ENCODE assay signal across 1 cellular context in the genomic region with DNA sequence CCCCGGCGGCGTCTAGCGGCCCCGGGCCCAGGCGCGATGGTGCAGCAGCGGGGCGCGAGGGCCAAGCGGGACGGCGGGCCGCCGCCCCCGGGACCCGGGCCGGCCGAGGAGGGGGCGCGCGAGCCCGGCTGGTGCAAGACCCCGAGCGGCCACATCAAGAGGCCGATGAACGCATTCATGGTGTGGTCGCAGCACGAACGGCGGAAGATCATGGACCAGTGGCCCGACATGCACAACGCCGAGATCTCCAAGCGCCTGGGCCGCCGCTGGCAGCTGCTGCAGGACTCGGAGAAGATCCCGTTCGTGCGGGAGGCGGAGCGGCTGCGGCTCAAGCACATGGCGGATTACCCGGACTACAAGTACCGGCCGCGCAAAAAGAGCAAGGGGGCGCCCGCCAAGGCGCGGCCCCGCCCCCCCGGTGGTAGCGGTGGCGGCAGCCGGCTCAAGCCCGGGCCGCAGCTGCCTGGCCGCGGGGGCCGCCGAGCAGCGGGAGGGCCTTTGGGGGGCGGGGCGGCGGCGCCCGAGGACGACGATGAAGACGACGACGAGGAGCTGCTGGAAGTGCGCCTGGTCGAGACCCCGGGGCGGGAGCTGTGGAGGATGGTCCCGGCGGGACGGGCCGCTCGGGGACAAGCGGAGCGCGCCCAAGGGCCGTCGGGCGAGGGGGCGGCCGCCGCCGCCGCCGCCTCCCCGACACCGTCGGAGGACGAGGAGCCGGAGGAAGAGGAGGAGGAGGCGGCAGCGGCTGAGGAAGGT.
TF ChIP-seq lines count a peak whose summit lies in the region.

No MANE protein-coding gene starts in this region.

TF ChIP-seq in HepG2, 621 proteins besides CTCF, POLR2A, EP300 and RAD21 (continued from another document):
- TF ChIP-seq FOXO4 (CRISPR knock-in tag; conservative IDR thresholded peaks at IDR 0.05) (no peak), DR1 (CRISPR knock-in tag; IDR thresholded peaks at IDR 0.05) (0 out of 2 replicates have a peak, but pooled peaks have one; percentile 48), KLF9 (CRISPR knock-in tag; IDR thresholded peaks at IDR 0.05; ENCODE audit: low read depth) (no peak), ZNF775 (CRISPR knock-in tag; IDR thresholded peaks at IDR 0.05; ENCODE audit: borderline replicate concordance) (no peak; the same call in 1 of the 2 replicates), ZNF652 (CRISPR knock-in tag; IDR thresholded peaks at IDR 0.05; ENCODE audit: borderline replicate concordance, low read depth) (no peak), ESRRA (CRISPR knock-in tag; IDR thresholded peaks at IDR 0.05; ENCODE audit: low read depth) (peak; percentile 5; the same call in 1 of the 2 replicates), ZNF33A (CRISPR knock-in tag; IDR thresholded peaks at IDR 0.05; ENCODE audit: borderline replicate concordance) (no peak), RELA (CRISPR knock-in tag; IDR thresholded peaks at IDR 0.05) (0 out of 2 replicates have a peak, but pooled peaks have one; percentile 5), IKZF1 (IDR thresholded peaks at IDR 0.05) (no peak), ATAD3A (CRISPR knock-in tag; IDR thresholded peaks at IDR 0.05) (no peak)
